In the genomic region with DNA sequence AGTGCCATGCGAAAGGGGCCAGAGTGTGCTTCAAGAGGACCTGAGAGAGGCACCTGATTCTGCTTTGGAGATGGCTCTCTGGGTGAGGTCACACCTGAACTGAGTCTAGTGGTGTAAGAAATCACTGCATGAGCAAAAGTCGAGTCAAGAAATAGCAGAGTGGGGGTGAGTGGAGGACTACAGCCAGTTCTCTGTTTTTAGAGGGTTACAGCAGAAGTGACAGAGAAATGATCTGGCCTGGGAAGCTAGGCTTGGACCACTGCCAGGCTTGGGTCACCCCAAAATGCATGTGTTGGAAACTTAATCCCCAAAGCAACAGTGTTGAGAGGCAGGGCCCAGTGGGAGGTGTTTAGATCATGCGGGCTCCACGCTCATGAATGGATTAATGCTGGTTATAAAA, we compare ENCODE assay signal across 35 cellular contexts.
"Had no signal": no experiment of that assay in that cellular context is flagged by ENCODE, and none has a peak within 500 bp of the region (broad histone marks: within the 10 kb centered on the region; RNA-seq: fewer than 3 reads in every experiment).

No MANE protein-coding gene starts in this region.

- H3K9me3 ChIP-seq: adrenal gland had no signal

- H3K36me3 Mint-ChIP-seq: activated CD4-positive, alpha-beta memory T cell treated with anti-CD3 and anti-CD28 coated beads for 36 hours; activated naive CD4-positive, alpha-beta T cell treated with anti-CD3 and anti-CD28 coated beads, Interleukin-2, amount 50 U/mL, for 72 hours; activated naive CD8-positive, alpha-beta T cell treated with anti-CD3 and anti-CD28 coated beads for 36 hours; brain had no signal

- H3K27me3 ChIP-seq: adrenal gland, cardiac muscle cell had no signal

- H3K4me3 Mint-ChIP-seq: activated B cell treated with CpG ODN at 0.5 μM for 24 hours; activated CD4-positive, alpha-beta memory T cell treated with anti-CD3 and anti-CD28 coated beads for 36 hours; activated CD4-positive, alpha-beta T cell treated with anti-CD3 and anti-CD28 coated beads, Interleukin-2, amount 10 ng/mL, durations not matched to agents 24 days and 14 days; activated CD8-positive, alpha-beta T cell treated with anti-CD3 and anti-CD28 coated beads, Interleukin-2, amount 10 ng/mL, durations not matched to agents 7 days and 5 days; activated naive CD4-positive, alpha-beta T cell treated with anti-CD3 and anti-CD28 coated beads for 36 hours; activated naive CD8-positive, alpha-beta T cell treated with anti-CD3 and anti-CD28 coated beads for 36 hours; activated T-cell treated with anti-CD3 and anti-CD28 coated beads, Interleukin-2, amount 50 U/mL, for 4 hours; activated T-cell treated with anti-CD3 and anti-CD28 coated beads, Interleukin-2, amount 50 U/mL, for 72 hours; activated T-helper 1 cell treated with anti-CD3 and anti-CD28 coated beads, Interleukin-12 subunit alpha, Interleukin-12 subunit beta, Interleukin-2, Interleukin-4 antibody, amounts not matched to agents 30 ng/mL and 10 ng/mL and 1 ng/mL, durations not matched to agents 14 hours and 24 hours and 36 hours; activated T-helper 17 cell treated with anti-CD3 and anti-CD28 coated beads, Interleukin-2, amount 50 U/mL, for 72 hours; brain; T-helper 1 cell treated with Interleukin-12 subunit alpha and Interleukin-12 subunit beta and Interleukin-4 antibody, amounts not matched to agents 30 μg/mL and 1 μg/mL, for 36 hours; T-helper 2 cell treated with Interferon-gamma antibody and Interleukin-4, amounts not matched to agents 5 μg/mL and 100 μg/mL, for 36 hours had no signal

- H3K36me3 ChIP-seq: adrenal gland, cardiac muscle cell had no signal

- H3K4me1 ChIP-seq: adrenal gland had no signal

- H3K27ac ChIP-seq: adrenal gland, cardiac muscle cell, VCaP had no signal

- H3K9me3 Mint-ChIP-seq: activated B cell treated with CpG ODN at 0.5 μM for 24 hours; activated CD4-positive, alpha-beta memory T cell treated with anti-CD3 and anti-CD28 coated beads for 36 hours; activated CD4-positive, alpha-beta T cell treated with anti-CD3 and anti-CD28 coated beads, Interleukin-2, amount 10 ng/mL, durations not matched to agents 24 days and 14 days; activated naive CD4-positive, alpha-beta T cell treated with anti-CD3 and anti-CD28 coated beads for 36 hours; activated naive CD8-positive, alpha-beta T cell treated with anti-CD3 and anti-CD28 coated beads for 36 hours; activated T-cell treated with anti-CD3 and anti-CD28 coated beads, Interleukin-2, amount 50 U/mL, for 4 hours; activated T-helper 1 cell treated with anti-CD3 and anti-CD28 coated beads, Interleukin-12 subunit alpha, Interleukin-12 subunit beta, Interleukin-2, Interleukin-4 antibody, amounts not matched to agents 30 ng/mL and 10 ng/mL and 1 ng/mL, durations not matched to agents 14 hours and 24 hours and 36 hours; brain; T-helper 1 cell treated with Interleukin-12 subunit alpha and Interleukin-12 subunit beta and Interleukin-4 antibody, amounts not matched to agents 30 μg/mL and 1 μg/mL, for 36 hours; T-helper 2 cell treated with Interferon-gamma antibody and Interleukin-4, amounts not matched to agents 5 μg/mL and 100 μg/mL, for 36 hours had no signal

- H3K27me3 Mint-ChIP-seq: activated B cell treated with CpG ODN at 0.5 μM for 24 hours; activated CD4-positive, alpha-beta memory T cell treated with anti-CD3 and anti-CD28 coated beads for 36 hours; activated CD4-positive, alpha-beta T cell treated with anti-CD3 and anti-CD28 coated beads, Interleukin-2, amount 10 ng/mL, durations not matched to agents 24 days and 14 days; activated naive CD8-positive, alpha-beta T cell treated with anti-CD3 and anti-CD28 coated beads for 36 hours; activated T-helper 17 cell treated with anti-CD3 and anti-CD28 coated beads, Interleukin-2, amount 50 U/mL, for 72 hours had no signal

- H3K27ac Mint-ChIP-seq: activated B cell treated with CpG ODN at 0.5 μM for 24 hours; activated CD4-positive, alpha-beta memory T cell treated with anti-CD3 and anti-CD28 coated beads for 36 hours; activated CD4-positive, alpha-beta T cell treated with anti-CD3 and anti-CD28 coated beads, Interleukin-2, amount 10 ng/mL, durations not matched to agents 24 days and 14 days; activated CD8-positive, alpha-beta T cell treated with anti-CD3 and anti-CD28 coated beads, Interleukin-2, amount 10 ng/mL, durations not matched to agents 7 days and 5 days; activated naive CD4-positive, alpha-beta T cell treated with anti-CD3 and anti-CD28 coated beads for 36 hours; activated naive CD4-positive, alpha-beta T cell treated with anti-CD3 and anti-CD28 coated beads, Interleukin-2, amount 50 U/mL, for 72 hours; activated naive CD8-positive, alpha-beta T cell treated with anti-CD3 and anti-CD28 coated beads for 36 hours; activated T-cell treated with anti-CD3 and anti-CD28 coated beads, Interleukin-2, amount 50 U/mL, for 72 hours; activated T-helper 1 cell treated with anti-CD3 and anti-CD28 coated beads, Interleukin-12 subunit alpha, Interleukin-12 subunit beta, Interleukin-2, Interleukin-4 antibody, amounts not matched to agents 30 ng/mL and 10 ng/mL and 1 ng/mL, durations not matched to agents 14 hours and 24 hours and 36 hours; activated T-helper 17 cell treated with anti-CD3 and anti-CD28 coated beads, Interleukin-2, amount 50 U/mL, for 72 hours; T-helper 1 cell treated with Interleukin-12 subunit alpha and Interleukin-12 subunit beta and Interleukin-4 antibody, amounts not matched to agents 30 μg/mL and 1 μg/mL, for 36 hours; T-helper 2 cell treated with Interferon-gamma antibody and Interleukin-4, amounts not matched to agents 5 μg/mL and 100 μg/mL, for 36 hours had no signal

- ATAC-seq: activated CD8-positive, alpha-beta T cell treated with anti-CD3 and anti-CD28 coated beads, Interleukin-2, amount 10 ng/mL, durations not matched to agents 7 days and 5 days; activated naive CD4-positive, alpha-beta T cell treated with anti-CD3 and anti-CD28 coated beads, Interleukin-2, amount 50 U/mL, for 72 hours; activated T-cell treated with anti-CD3 and anti-CD28 coated beads, Interleukin-2, amount 50 U/mL, for 4 hours; activated T-cell treated with anti-CD3 and anti-CD28 coated beads, Interleukin-2, amount 50 U/mL, for 72 hours; activated T-helper 17 cell treated with anti-CD3 and anti-CD28 coated beads, Interleukin-2, amount 50 U/mL, for 72 hours had no signal

- H3K4me1 Mint-ChIP-seq: activated B cell treated with CpG ODN at 0.5 μM for 24 hours; activated CD4-positive, alpha-beta T cell treated with anti-CD3 and anti-CD28 coated beads, Interleukin-2, amount 10 ng/mL, durations not matched to agents 24 days and 14 days; activated naive CD8-positive, alpha-beta T cell treated with anti-CD3 and anti-CD28 coated beads for 36 hours; activated T-helper 17 cell treated with anti-CD3 and anti-CD28 coated beads, Interleukin-2, amount 50 U/mL, for 72 hours had no signal

- H3K4me3 ChIP-seq: adrenal gland, cardiac muscle cell had no signal

- DNase-seq: activated B cell treated with CpG ODN at 0.5 μM for 24 hours; activated CD4-positive, alpha-beta memory T cell treated with anti-CD3 and anti-CD28 coated beads for 36 hours; activated CD4-positive, alpha-beta T cell treated with anti-CD3 and anti-CD28 coated beads for 4 hours; activated CD4-positive, alpha-beta T cell treated with anti-CD3 and anti-CD28 coated beads, Interleukin-2, amount 10 ng/mL, durations not matched to agents 24 days and 14 days; activated CD4-positive, alpha-beta T cell treated with anti-CD3 and anti-CD28 coated beads, Interleukin-2, amount 50 U/mL, for 1 hour; activated CD4-positive, alpha-beta T cell treated with anti-CD3 and anti-CD28 coated beads, Interleukin-2, amount 50 U/mL, for 4 hours; activated CD4-positive, CD25-positive, alpha-beta regulatory T cell treated with anti-CD3 and anti-CD28 coated beads, Interleukin-2, amount 50 U/mL, for 72 hours; activated CD8-positive, alpha-beta memory T cell treated with anti-CD3 and anti-CD28 coated beads for 24 hours; activated CD8-positive, alpha-beta memory T cell treated with anti-CD3 and anti-CD28 coated beads, Interleukin-2, amount 50 U/mL, for 4 hours; activated CD8-positive, alpha-beta T cell treated with anti-CD3 and anti-CD28 coated beads, Interleukin-2, amount 10 ng/mL, durations not matched to agents 7 days and 5 days; activated effector memory CD4-positive, alpha-beta T cell treated with anti-CD3 and anti-CD28 coated beads, Interleukin-2, amount 50 U/mL, for 16 hours; activated gamma-delta T cell treated with Interleukin-2 at 50 U/mL for 16 hours; activated naive CD4-positive, alpha-beta T cell; activated naive CD4-positive, alpha-beta T cell treated with anti-CD3 and anti-CD28 coated beads for 36 hours; activated naive CD4-positive, alpha-beta T cell treated with anti-CD3 and anti-CD28 coated beads, Interleukin-2, amount 50 U/mL, for 16 hours; activated naive CD8-positive, alpha-beta T cell treated with anti-CD3 and anti-CD28 coated beads for 36 hours; activated T-cell treated with anti-CD3 and anti-CD28 coated beads for 4 hours; activated T-cell treated with anti-CD3 and anti-CD28 coated beads, Interleukin-2, amount 50 U/mL, for 1 hour; activated T-cell treated with anti-CD3 and anti-CD28 coated beads, Interleukin-2, amount 50 U/mL, for 4 hours; activated T-cell treated with anti-CD3 and anti-CD28 coated beads, Interleukin-2, amount 50 U/mL, for 72 hours; adrenal gland; amniotic stem cell; aorta; central memory CD4-positive, alpha-beta T cell; T-helper 1 cell; T-helper 2 cell; T-helper 9 cell had no signal
